In genomic region chr9:93120846-93121315, GRCh38 we compare ENCODE assay signal across 12 cellular contexts. TPM values are rescaled to one million over a fixed set of nuclear protein-coding genes. Genes with fewer than 3 reads are reported as not detected.
DNase-seq lines count a peak whose midpoint lies in the region; ATAC-seq and TF ChIP-seq lines count a peak whose summit lies in the region.
"Had no signal": no experiment of that assay in that cellular context is flagged by ENCODE, and none has a peak within 500 bp of the region (broad histone marks: within the 10 kb centered on the region; RNA-seq: fewer than 3 reads in every experiment).

No MANE protein-coding gene starts in this region.

- TF ChIP-seq RAD21 in SK-N-SH (IDR thresholded peaks at IDR 0.05; ENCODE audit: low read length) = no peak

- intact Hi-C loops in Right ventricle myocardium inferior (cut with DNase I) = no loop called here
- intact Hi-C loops in left ventricle myocardium superior (cut with micrococcal nuclease) = no loop called here

- peaks cover 6% of the 10 kb centered on the region for H3K27me3 Mint-ChIP-seq in glutamatergic neuron (ENCODE audit: unreplicated experiment)

- peak; percentile 57 for DNase-seq in Right ventricle myocardium inferior (ENCODE audit: missing footprints)
- DNase-seq in left ventricle myocardium superior = no peak
- peak; percentile 10 for DNase-seq in glutamatergic neuron
- DNase-seq in osteoblast (ENCODE audit: insufficient read length, low spot score, missing footprints) = peak; percentile 79
- DNase-seq in NOMO-1 treated with dmso at 0.1 percent for 144 hours (lab: John Stamatoyannopoulos, UW; ENCODE audit: unreplicated experiment) = no peak
- DNase-seq in SK-N-SH = no peak
- DNase-seq: activated CD4-positive, alpha-beta T cell treated with anti-CD3 and anti-CD28 coated beads, Interleukin-2, amount 50 U/mL, for 48 hours; amniotic stem cell; PC-3; T-helper 2 cell had no signal

- ATAC-seq in Right ventricle myocardium inferior = no peak
- ATAC-seq in left ventricle myocardium superior = no peak
- ATAC-seq in HG02759 (IDR thresholded peaks at IDR 0.05; ENCODE audit: unreplicated experiment) = no peak
- no peak for ATAC-seq in GM19351 (IDR thresholded peaks at IDR 0.05; ENCODE audit: unreplicated experiment)

- H3K9me3 ChIP-seq in osteoblast (ENCODE audit: low read depth, low read length) (no peaks in the 10 kb centered on the region), SK-N-SH (no peaks in the 10 kb centered on the region)

- H3K9ac ChIP-seq in SK-N-SH = no peak overlapping the region

- POLR2A ChIA-PET in SK-N-SH (lab: Yijun Ruan, JAX) = no interaction called here

- no peaks in the 10 kb centered on the region for H3F3A ChIP-seq in SK-N-SH (replicated peaks; ENCODE audit: insufficient read depth)

- H3K36me3 ChIP-seq in osteoblast (ENCODE audit: insufficient read depth, low read length) (peaks cover 2% of the 10 kb centered on the region), SK-N-SH (replicated peaks in 1 of 2; ENCODE audit: control insufficient read depth in 1 of 2, insufficient read depth in 2 of 2, low read length in 1 of 2) (peaks cover 0 to 7% of the 10 kb centered on the region in 2 experiments)

- no peak overlapping the region for H3K4me3 ChIP-seq in osteoblast (ENCODE audit: insufficient read depth, low read length)
- H3K4me3 ChIP-seq in SK-N-SH (ENCODE audit: low read depth in 2 of 2, low read length in 1 of 2) = no peak overlapping the region

- 98% methylated on average over 11 of the region's 11 CpGs for WGBS in SK-N-SH (ENCODE audit: low lambda C conversion rate)

- no peak overlapping the region for H3K4me3 Mint-ChIP-seq in glutamatergic neuron (ENCODE audit: unreplicated experiment)

- H3K27me3 ChIP-seq in osteoblast (ENCODE audit: insufficient read depth, low read length) = no peaks in the 10 kb centered on the region
- H3K27me3 ChIP-seq in SK-N-SH (ENCODE audit: insufficient read depth) = no peaks in the 10 kb centered on the region

- CTCF ChIA-PET in SK-N-SH (lab: Yijun Ruan, JAX) = interaction anchor here (1.1 to 4.2 kb wide), 5 partner anchors 10 to 184 kb away, joined by 3 to 53 read pairs (median 4); no protein-coding TSS in a partner anchor

- no peak overlapping the region for H3K27ac Mint-ChIP-seq in glutamatergic neuron (ENCODE audit: unreplicated experiment)

- TF ChIP-seq EP300 in SK-N-SH (IDR thresholded peaks at IDR 0.05; ENCODE audit: borderline replicate concordance in 1 of 2, low read depth in 1 of 2, low read length in 1 of 2) = no peak

- no peak overlapping the region for H2AFZ ChIP-seq in osteoblast (ENCODE audit: low read length)
- H2AFZ ChIP-seq in SK-N-SH (ENCODE audit: low read depth) = no peak overlapping the region

- no peaks in the 10 kb centered on the region for H3K4me1 Mint-ChIP-seq in glutamatergic neuron (ENCODE audit: low read depth, unreplicated experiment)

- peaks cover 2% of the 10 kb centered on the region for H3K9me3 Mint-ChIP-seq in glutamatergic neuron (ENCODE audit: unreplicated experiment)

- H3K4me2 ChIP-seq in osteoblast (ENCODE audit: insufficient read depth, low read length) (no peak overlapping the region), SK-N-SH (no peak overlapping the region)

- H4K20me1 ChIP-seq in osteoblast (ENCODE audit: insufficient read depth, low read length) = no peaks in the 10 kb centered on the region
- no peaks in the 10 kb centered on the region for H4K20me1 ChIP-seq in SK-N-SH (ENCODE audit: insufficient read depth)

- peaks cover 19% of the 10 kb centered on the region for H3K4me1 ChIP-seq in osteoblast (ENCODE audit: insufficient read depth, low read length)
- H3K4me1 ChIP-seq in SK-N-SH (ENCODE audit: control insufficient read depth in 1 of 2, insufficient read depth in 2 of 2, low read depth in 1 of 2, low read length in 1 of 2) = peaks cover 0 to 15% of the 10 kb centered on the region in 2 experiments; a peak in 2 of 4 replicates

- H3K36me3 Mint-ChIP-seq in glutamatergic neuron (ENCODE audit: unreplicated experiment) = peaks cover 5% of the 10 kb centered on the region

- H3K79me2 ChIP-seq in osteoblast (ENCODE audit: insufficient read depth, low read length) = no peaks in the 10 kb centered on the region
- H3K79me2 ChIP-seq in SK-N-SH (ENCODE audit: insufficient read depth) = no peaks in the 10 kb centered on the region

- H3K9me2 ChIP-seq in SK-N-SH = no peaks in the 10 kb centered on the region

- H3K27ac ChIP-seq in osteoblast (ENCODE audit: low read depth, low read length) = no peak overlapping the region
- H3K27ac ChIP-seq in SK-N-SH (ENCODE audit: low read depth in 2 of 2, low read length in 1 of 2) = no peak overlapping the region; a peak in 1 of 4 replicates

- TF ChIP-seq CTCF in glutamatergic neuron (IDR thresholded peaks at IDR 0.05; ENCODE audit: partially characterized antibody, unreplicated experiment) (no peak), osteoblast (IDR thresholded peaks at IDR 0.05; ENCODE audit: extremely low read depth, low read depth, low read length) (no peak), SK-N-SH (IDR thresholded peaks at IDR 0.05) (no peak)

TF ChIP-seq in SK-N-SH, 30 proteins besides CTCF, POLR2A, EP300 and RAD21:
- no peak for TF ChIP-seq MXI1 (IDR thresholded peaks at IDR 0.05; ENCODE audit: low read depth, low read length)
- TF ChIP-seq GATA2 (CRISPR knock-in tag; IDR thresholded peaks at IDR 0.05) = no peak
- no peak for TF ChIP-seq USF1 (IDR thresholded peaks at IDR 0.05; ENCODE audit: borderline replicate concordance, low read depth)
- TF ChIP-seq TEAD4 (IDR thresholded peaks at IDR 0.05; ENCODE audit: borderline replicate concordance, insufficient read depth) = no peak
- no peak for TF ChIP-seq REST (IDR thresholded peaks at IDR 0.05; ENCODE audit: low read depth, low read length)
- no peak for TF ChIP-seq FOXJ3 (CRISPR knock-in tag; IDR thresholded peaks at IDR 0.05)

RNA-seq across cellular contexts. Expression of gene NINJ1, which starts 13.2 kb away (rescaled TPM):
- 55.5 TPM for total RNA-seq in Right ventricle myocardium inferior
- 46.8 TPM for total RNA-seq in left ventricle myocardium superior
- 29.4 TPM for total RNA-seq in glutamatergic neuron (ENCODE audit: unreplicated experiment)
- total RNA-seq in osteoblast = 33.6 and 34.7 TPM in 2 replicates
- polyA plus RNA-seq in SK-N-SH (2012; rRNA removed) = 23.2 and 31.7 TPM in 2 replicates
- 12.9 and 25.6 TPM in 2 replicates for polyA plus RNA-seq in SK-N-SH (2012; cell fraction: cytosol; rRNA removed)
- 14.4 and 14.8 TPM in 2 replicates for polyA plus RNA-seq in SK-N-SH (2012; cell fraction: nucleus; rRNA removed)

RNA-seq across cellular contexts. Expression of gene CARD19, which starts 24.9 kb away (rescaled TPM):
- total RNA-seq in Right ventricle myocardium inferior (27.1 TPM), left ventricle myocardium superior (22.4 TPM), glutamatergic neuron (ENCODE audit: unreplicated experiment) (55.8 TPM), osteoblast (38.4 and 38.6 TPM in 2 replicates)
- polyA plus RNA-seq in SK-N-SH (2012; rRNA removed) = 141 and 165 TPM in 2 replicates
- polyA plus RNA-seq in SK-N-SH (2012; cell fraction: cytosol; rRNA removed) = 70.5 and 92.4 TPM in 2 replicates
- polyA plus RNA-seq in SK-N-SH (2012; cell fraction: nucleus; rRNA removed) = 149 and 161 TPM in 2 replicates

Comparison
In these comparisons a context has a peak if more than half of its experiments do, and no peak if none do; other contexts are left out.
1. DNase-seq: peak in Right ventricle myocardium inferior (single experiment), glutamatergic neuron (single experiment) and osteoblast (single experiment); none in left ventricle myocardium superior (single experiment), NOMO-1 treated with dmso at 0.1 percent for 144 hours (single experiment) and SK-N-SH (single experiment).